In the genomic region with DNA sequence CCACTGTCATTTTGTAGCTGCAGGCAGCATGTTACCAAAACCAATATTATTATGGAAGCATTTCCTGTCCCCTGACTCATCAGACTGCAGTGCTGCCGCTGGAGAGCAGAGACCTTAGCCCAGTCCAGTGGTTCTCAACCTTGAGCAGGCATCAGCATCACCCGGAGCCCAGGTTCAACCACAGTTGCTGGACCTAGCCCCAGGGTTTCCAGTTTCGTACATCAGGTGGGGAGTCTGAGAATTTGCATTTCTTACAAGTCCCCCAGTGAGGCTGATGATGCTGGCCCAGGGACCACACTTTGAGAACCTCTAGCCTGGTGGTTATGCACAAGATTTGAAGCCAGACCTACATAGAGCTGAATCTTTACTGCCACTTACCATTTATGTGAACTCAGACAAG, we compare ENCODE assay signal across 15 cellular contexts.
DNase-seq lines count a peak whose midpoint lies in the region; ATAC-seq and TF ChIP-seq lines count a peak whose summit lies in the region.
"Had no signal": no experiment of that assay in that cellular context is flagged by ENCODE, and none has a peak within 500 bp of the region (broad histone marks: within the 10 kb centered on the region; RNA-seq: fewer than 3 reads in every experiment).

No MANE protein-coding gene starts in this region.

- no peak for TF ChIP-seq POLR2A in GM18505 (IDR thresholded peaks at IDR 0.05; ENCODE audit: borderline replicate concordance, extremely low read depth, insufficient read depth, insufficient read length)

- no peaks in the 10 kb centered on the region for H3K27me3 Mint-ChIP-seq in memory B cell
- H3K27me3 Mint-ChIP-seq: CD4-positive, alpha-beta memory T cell had no signal

- H3K27ac Mint-ChIP-seq in memory B cell = peak overlapping the region; percentile 35
- H3K27ac Mint-ChIP-seq: activated naive CD4-positive, alpha-beta T cell treated with anti-CD3 and anti-CD28 coated beads for 36 hours; CD4-positive, alpha-beta memory T cell had no signal

- ATAC-seq in GM18909 (IDR thresholded peaks at IDR 0.05; ENCODE audit: poor library complexity, unreplicated experiment) (peak; percentile 70), GM21619 (IDR thresholded peaks at IDR 0.05; ENCODE audit: unreplicated experiment) (peak; percentile 63), HG03108 (IDR thresholded peaks at IDR 0.05; ENCODE audit: unreplicated experiment) (peak; percentile 56), memory B cell (ENCODE audit: low read depth) (no peak), GM18505 (IDR thresholded peaks at IDR 0.05; ENCODE audit: unreplicated experiment) (no peak), GM19324 (IDR thresholded peaks at IDR 0.05; ENCODE audit: low FRiP score, unreplicated experiment) (no peak)
- ATAC-seq: gastroesophageal sphincter, pancreas had no signal

- no peaks in the 10 kb centered on the region for H3K9me3 Mint-ChIP-seq in memory B cell
- H3K9me3 Mint-ChIP-seq: activated naive CD4-positive, alpha-beta T cell treated with anti-CD3 and anti-CD28 coated beads for 36 hours had no signal

- peaks cover 42% of the 10 kb centered on the region for H3K36me3 Mint-ChIP-seq in memory B cell
- H3K36me3 Mint-ChIP-seq: CD4-positive, alpha-beta memory T cell had no signal

- no peak overlapping the region for H3K4me3 Mint-ChIP-seq in memory B cell
- H3K4me3 Mint-ChIP-seq: activated naive CD4-positive, alpha-beta T cell treated with anti-CD3 and anti-CD28 coated beads for 36 hours; CD4-positive, alpha-beta memory T cell had no signal

- DNase-seq in memory B cell (ENCODE audit: low spot score in 2 of 2) (no peak), NCI-H2227 (lab: John Stamatoyannopoulos, UW; ENCODE audit: unreplicated experiment) (no peak), pons (ENCODE audit: low spot score) (no peak)
- DNase-seq: activated CD8-positive, alpha-beta memory T cell treated with anti-CD3 and anti-CD28 coated beads for 24 hours; activated naive CD4-positive, alpha-beta T cell treated with anti-CD3 and anti-CD28 coated beads for 36 hours; CD4-positive, alpha-beta memory T cell; GDM1; pancreas; spleen had no signal

- H3K4me1 Mint-ChIP-seq in memory B cell = peaks cover 25% of the 10 kb centered on the region

Comparison
In these comparisons a context has a peak if more than half of its experiments do, and no peak if none do; other contexts are left out.
1. ATAC-seq: peak in GM18909 (single experiment), GM21619 (single experiment) and HG03108 (single experiment); none in memory B cell (single experiment), GM18505 (single experiment) and GM19324 (single experiment).